8 cellular contexts compared by ENCODE assay signal in the genomic region with DNA sequence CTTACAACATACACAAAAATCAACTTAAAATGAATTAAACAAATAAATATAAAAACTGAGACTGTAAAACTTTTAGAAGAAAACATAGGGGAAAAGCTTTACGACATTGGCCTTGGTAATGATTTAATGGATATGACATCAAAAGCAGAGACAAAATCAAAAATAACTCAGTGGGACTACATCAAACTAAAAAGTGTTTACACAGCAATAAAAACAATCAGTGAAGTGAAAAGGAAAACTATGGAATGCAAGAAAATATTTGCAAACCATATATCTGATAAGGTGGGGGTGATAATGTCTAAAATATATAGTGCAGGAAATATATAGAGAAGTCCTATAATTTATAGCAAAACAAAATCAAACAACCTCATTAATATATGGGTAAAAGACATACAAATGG.
"Had no signal": no experiment of that assay in that cellular context is flagged by ENCODE, and none has a peak within 500 bp of the region (broad histone marks: within the 10 kb centered on the region; RNA-seq: fewer than 3 reads in every experiment).

No MANE protein-coding gene starts in this region.

- FAIRE-seq: G401.6, GM12878, GM12891, GM12892, GM18507, GM19239 had no signal

- DNase-seq: GDM1, GF-D8 had no signal

- H3K4me3 ChIP-seq: GM12878 had no signal

- ATAC-seq: GM12878 had no signal
